In the genomic region with DNA sequence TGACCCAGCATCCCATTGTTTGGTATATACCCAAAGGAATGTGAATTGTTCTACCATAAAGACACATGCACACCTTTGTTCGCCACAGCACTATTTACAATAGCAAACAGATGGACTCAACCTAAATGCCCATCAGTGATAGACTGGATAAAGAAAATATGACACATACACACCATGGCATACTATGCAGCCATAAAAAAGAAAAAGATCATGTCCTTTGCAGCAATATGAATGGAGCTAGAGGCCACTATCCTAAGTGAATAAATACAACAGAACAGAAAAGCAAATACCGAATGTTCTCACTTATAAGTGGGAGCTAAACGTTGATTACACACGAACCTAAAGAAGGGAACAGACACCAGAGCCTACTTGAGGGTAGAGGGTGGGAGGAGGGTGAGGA, we compare ENCODE assay signal across 36 cellular contexts.
"Had no signal": no experiment of that assay in that cellular context is flagged by ENCODE, and none has a peak within 500 bp of the region (broad histone marks: within the 10 kb centered on the region; RNA-seq: fewer than 3 reads in every experiment).

No MANE protein-coding gene starts in this region.

- H3K36me3 ChIP-seq: MG63 had no signal

- DNase-seq: Kasumi-1, MG63, MM.1S, MV-4-11, NCI-H1048, NCI-H1092, NCI-H1092 treated with DMSO at 0.1 percent for 48 hours, NCI-H1105, NCI-H1105 treated with DMSO at 0.1 percent for 48 hours, NCI-H1417, NCI-H1417 treated with DMSO at 0.1 percent for 48 hours, NCI-H1436, NCI-H1436 treated with DMSO at 0.1 percent for 48 hours, NCI-H146, NCI-H1694, NCI-H1694 treated with DMSO at 0.1 percent for 48 hours, NCI-H187, NCI-H187 treated with DMSO at 0.1 percent for 48 hours, NCI-H1930, NCI-H2029, NCI-H2029 treated with DMSO at 0.1 percent for 48 hours, NCI-H2081, NCI-H2081 treated with DMSO at 0.1 percent for 48 hours, NCI-H2107, NCI-H2171, NCI-H2171 treated with DMSO at 0.1 percent for 48 hours, NCI-H2227 treated with DMSO at 0.1 percent for 48 hours, NCI-H226, NCI-H345, NCI-H446, NCI-H446 treated with DMSO at 0.1 percent for 48 hours, NCI-H510A, NCI-H510A treated with DMSO at 0.1 percent for 48 hours, NCI-H524, NCI-H524 treated with DMSO at 0.1 percent for 48 hours, NCI-H526 had no signal

- H3K9me3 ChIP-seq: MG63 had no signal

- H3K4me3 ChIP-seq: MG63 had no signal
